1 cellular context compared by ENCODE assay signal in the genomic region with DNA sequence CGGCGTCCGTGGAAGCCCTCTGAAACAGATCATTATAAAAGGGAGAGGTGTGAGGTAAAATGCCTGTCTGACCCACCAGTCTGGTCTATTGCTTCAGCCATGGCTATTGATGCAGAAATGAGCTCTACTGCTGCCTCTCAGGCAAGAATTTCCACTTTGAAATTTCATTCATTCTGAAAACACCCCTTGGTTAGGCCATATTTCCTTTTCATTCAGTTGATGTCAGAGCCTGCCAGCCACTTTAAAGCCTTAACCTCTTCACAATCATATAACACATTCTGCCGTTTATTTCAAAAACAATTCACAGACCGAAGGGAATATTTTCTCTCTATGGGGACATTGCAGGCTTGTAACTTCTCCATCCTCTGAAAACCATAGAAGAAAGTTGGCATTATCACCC.
TF ChIP-seq lines count a peak whose summit lies in the region.

No MANE protein-coding gene starts in this region.

TF ChIP-seq in WTC11, 78 proteins besides CTCF, POLR2A, EP300 and RAD21 (continued from another document):
- TF ChIP-seq, protein P1, sequence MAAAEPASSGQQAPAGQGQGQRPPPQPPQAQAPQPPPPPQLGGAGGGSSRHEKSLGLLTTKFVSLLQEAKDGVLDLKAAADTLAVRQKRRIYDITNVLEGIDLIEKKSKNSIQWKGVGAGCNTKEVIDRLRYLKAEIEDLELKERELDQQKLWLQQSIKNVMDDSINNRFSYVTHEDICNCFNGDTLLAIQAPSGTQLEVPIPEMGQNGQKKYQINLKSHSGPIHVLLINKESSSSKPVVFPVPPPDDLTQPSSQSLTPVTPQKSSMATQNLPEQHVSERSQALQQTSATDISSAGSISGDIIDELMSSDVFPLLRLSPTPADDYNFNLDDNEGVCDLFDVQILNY (CRISPR knock-in tag; IDR thresholded peaks at IDR 0.05), result no peak
- TF ChIP-seq RORB (CRISPR knock-in tag; IDR thresholded peaks at IDR 0.05), result no peak
- no peak for TF ChIP-seq FOXJ3 (CRISPR knock-in tag; IDR thresholded peaks at IDR 0.05; ENCODE audit: borderline replicate concordance)
- TF ChIP-seq, protein P2, sequence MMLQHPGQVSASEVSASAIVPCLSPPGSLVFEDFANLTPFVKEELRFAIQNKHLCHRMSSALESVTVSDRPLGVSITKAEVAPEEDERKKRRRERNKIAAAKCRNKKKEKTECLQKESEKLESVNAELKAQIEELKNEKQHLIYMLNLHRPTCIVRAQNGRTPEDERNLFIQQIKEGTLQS (CRISPR knock-in tag; conservative IDR thresholded peaks at IDR 0.05), result no peak
- no peak for TF ChIP-seq TEAD4 (CRISPR knock-in tag; IDR thresholded peaks at IDR 0.05)
- TF ChIP-seq KAT7 (CRISPR knock-in tag; IDR thresholded peaks at IDR 0.05; ENCODE audit: borderline replicate concordance), result no peak
- no peak for TF ChIP-seq GABPB1 (CRISPR knock-in tag; IDR thresholded peaks at IDR 0.05)
- TF ChIP-seq ZNF219 (CRISPR knock-in tag; IDR thresholded peaks at IDR 0.05; ENCODE audit: borderline replicate concordance), result no peak
- TF ChIP-seq ATF1 (CRISPR knock-in tag; IDR thresholded peaks at IDR 0.05), result no peak
